ENCODE assay signal across 1 cellular context in the genomic region with DNA sequence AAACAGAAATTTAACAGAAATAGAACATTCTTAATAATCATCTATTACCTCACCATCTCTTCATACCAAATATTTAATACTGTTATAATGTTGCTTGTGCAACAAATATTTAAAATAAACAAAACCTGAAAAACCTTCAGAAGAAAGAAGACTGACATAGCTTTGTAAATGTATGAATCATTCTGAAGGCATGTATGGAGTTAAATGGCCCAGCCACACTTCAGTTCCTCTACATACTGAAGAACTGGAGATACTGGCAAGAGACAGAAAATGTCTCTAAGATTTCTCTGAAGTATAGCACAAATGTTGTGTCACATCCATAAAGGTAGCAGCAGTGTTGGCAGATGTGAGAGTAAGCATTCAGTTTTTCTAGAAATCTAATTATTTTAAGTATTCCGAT.
TF ChIP-seq lines count a peak whose summit lies in the region.

No MANE protein-coding gene starts in this region.

TF ChIP-seq in K562, 482 proteins besides CTCF, POLR2A, EP300 and RAD21 (continued from another document):
- TF ChIP-seq, protein P1, sequence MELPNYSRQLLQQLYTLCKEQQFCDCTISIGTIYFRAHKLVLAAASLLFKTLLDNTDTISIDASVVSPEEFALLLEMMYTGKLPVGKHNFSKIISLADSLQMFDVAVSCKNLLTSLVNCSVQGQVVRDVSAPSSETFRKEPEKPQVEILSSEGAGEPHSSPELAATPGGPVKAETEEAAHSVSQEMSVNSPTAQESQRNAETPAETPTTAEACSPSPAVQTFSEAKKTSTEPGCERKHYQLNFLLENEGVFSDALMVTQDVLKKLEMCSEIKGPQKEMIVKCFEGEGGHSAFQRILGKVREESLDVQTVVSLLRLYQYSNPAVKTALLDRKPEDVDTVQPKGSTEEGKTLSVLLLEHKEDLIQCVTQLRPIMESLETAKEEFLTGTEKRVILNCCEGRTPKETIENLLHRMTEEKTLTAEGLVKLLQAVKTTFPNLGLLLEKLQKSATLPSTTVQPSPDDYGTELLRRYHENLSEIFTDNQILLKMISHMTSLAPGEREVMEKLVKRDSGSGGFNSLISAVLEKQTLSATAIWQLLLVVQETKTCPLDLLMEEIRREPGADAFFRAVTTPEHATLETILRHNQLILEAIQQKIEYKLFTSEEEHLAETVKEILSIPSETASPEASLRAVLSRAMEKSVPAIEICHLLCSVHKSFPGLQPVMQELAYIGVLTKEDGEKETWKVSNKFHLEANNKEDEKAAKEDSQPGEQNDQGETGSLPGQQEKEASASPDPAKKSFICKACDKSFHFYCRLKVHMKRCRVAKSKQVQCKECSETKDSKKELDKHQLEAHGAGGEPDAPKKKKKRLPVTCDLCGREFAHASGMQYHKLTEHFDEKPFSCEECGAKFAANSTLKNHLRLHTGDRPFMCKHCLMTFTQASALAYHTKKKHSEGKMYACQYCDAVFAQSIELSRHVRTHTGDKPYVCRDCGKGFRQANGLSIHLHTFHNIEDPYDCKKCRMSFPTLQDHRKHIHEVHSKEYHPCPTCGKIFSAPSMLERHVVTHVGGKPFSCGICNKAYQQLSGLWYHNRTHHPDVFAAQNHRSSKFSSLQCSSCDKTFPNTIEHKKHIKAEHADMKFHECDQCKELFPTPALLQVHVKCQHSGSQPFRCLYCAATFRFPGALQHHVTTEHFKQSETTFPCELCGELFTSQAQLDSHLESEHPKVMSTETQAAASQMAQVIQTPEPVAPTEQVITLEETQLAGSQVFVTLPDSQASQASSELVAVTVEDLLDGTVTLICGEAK (IDR thresholded peaks at IDR 0.05): no peak
- TF ChIP-seq, protein P1 (CRISPR knock-in tag; IDR thresholded peaks at IDR 0.05): no peak
- TF ChIP-seq DDX20 (tag; IDR thresholded peaks at IDR 0.05; ENCODE audit: low read depth): no peak
- TF ChIP-seq, protein P2, sequence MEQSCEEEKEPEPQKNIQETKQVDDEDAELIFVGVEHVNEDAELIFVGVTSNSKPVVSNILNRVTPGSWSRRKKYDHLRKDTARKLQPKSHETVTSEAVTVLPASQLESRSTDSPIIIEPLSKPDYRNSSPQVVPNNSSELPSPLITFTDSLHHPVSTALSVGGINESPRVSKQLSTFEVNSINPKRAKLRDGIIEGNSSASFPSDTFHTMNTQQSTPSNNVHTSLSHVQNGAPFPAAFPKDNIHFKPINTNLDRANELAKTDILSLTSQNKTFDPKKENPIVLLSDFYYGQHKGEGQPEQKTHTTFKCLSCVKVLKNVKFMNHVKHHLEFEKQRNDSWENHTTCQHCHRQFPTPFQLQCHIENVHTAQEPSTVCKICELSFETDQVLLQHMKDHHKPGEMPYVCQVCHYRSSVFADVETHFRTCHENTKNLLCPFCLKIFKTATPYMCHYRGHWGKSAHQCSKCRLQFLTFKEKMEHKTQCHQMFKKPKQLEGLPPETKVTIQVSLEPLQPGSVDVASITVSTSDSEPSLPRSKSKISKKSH (CRISPR knock-in tag; IDR thresholded peaks at IDR 0.05): no peak
- TF ChIP-seq, protein P3, sequence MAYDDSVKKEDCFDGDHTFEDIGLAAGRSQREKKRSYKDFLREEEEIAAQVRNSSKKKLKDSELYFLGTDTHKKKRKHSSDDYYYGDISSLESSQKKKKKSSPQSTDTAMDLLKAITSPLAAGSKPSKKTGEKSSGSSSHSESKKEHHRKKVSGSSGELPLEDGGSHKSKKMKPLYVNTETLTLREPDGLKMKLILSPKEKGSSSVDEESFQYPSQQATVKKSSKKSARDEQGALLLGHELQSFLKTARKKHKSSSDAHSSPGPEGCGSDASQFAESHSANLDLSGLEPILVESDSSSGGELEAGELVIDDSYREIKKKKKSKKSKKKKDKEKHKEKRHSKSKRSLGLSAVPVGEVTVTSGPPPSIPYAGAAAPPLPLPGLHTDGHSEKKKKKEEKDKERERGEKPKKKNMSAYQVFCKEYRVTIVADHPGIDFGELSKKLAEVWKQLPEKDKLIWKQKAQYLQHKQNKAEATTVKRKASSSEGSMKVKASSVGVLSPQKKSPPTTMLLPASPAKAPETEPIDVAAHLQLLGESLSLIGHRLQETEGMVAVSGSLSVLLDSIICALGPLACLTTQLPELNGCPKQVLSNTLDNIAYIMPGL (CRISPR knock-in tag; IDR thresholded peaks at IDR 0.05): no peak
TF ChIP-seq in K562: peak in this region for 0.
